In the genomic region with DNA sequence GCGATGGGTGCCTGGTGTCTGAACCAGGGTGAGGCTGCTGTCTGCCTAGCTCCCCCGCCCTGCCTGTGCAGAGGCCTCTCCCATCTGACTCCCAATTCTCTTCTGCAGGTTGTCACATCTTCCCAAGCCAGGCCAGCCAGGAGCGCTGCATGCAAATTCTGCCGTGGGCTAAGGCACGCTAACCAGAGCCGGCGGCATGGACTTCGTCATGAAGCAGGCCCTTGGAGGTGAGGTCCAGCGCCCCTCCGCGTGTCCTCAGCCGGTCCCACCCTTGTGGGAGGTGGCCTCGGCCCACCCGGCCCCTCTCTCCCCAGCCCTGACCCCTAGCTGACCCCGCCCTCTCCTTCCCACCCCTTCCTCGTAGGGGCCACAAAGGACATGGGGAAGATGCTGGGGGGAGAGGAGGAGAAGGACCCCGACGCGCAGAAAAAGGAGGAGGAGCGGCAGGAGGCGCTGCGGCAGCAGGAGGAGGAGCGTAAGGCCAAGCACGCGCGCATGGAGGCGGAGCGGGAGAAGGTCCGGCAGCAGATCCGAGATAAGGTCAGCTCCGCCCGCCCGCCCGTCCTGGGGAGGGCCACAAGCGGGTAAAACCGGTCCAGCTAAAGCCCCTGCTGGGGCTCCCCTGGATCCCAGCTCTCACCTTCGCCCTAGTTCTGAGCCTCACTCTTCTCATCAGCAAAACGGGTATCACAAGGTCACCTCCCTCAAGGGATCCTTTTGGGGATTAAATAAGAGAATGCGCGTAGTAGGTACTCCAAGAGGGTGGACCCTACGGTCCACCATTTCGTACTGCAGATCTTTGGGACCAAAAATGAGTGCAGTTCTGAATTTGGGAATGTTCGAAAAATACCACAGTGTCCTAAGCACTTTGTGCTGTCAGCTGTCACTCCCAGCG, we compare ENCODE assay signal across 1 cellular context.
TF ChIP-seq lines count a peak whose summit lies in the region.

No MANE protein-coding gene starts in this region.

TF ChIP-seq in GM23338, 12 proteins besides CTCF, POLR2A, EP300 and RAD21 (continued from another document):
- no peak for TF ChIP-seq REST (IDR thresholded peaks at IDR 0.05; ENCODE audit: unreplicated experiment)
